Comparison of ENCODE assay signal across 1 cellular context in genomic region chr9:86353591-86354047, GRCh38.
A peak's percentile ranks its signal among the peaks of the same experiment; 100 is the strongest.
TF ChIP-seq lines count a peak whose summit lies in the region.

No MANE protein-coding gene starts in this region.

TF ChIP-seq in HEK293, 187 proteins besides CTCF, POLR2A, EP300 and RAD21 (continued from another document):
- TF ChIP-seq ATF2 (tag by site-specific recombination; IDR thresholded peaks at IDR 0.05; ENCODE audit: low read depth): no peak
- 0 out of 2 replicates have a peak, but pooled peaks have one; percentile 64 for TF ChIP-seq ZNF600 (tag by site-specific recombination; IDR thresholded peaks at IDR 0.05)
- TF ChIP-seq ZNF843 (tag by site-specific recombination; IDR thresholded peaks at IDR 0.05): no peak
- TF ChIP-seq ZNF26 (tag by site-specific recombination; IDR thresholded peaks at IDR 0.05): no peak
- TF ChIP-seq ZNF23 (tag by site-specific recombination; IDR thresholded peaks at IDR 0.05; ENCODE audit: borderline replicate concordance): no peak
- no peak for TF ChIP-seq YY1 (tag by site-specific recombination; IDR thresholded peaks at IDR 0.05)
- no peak for TF ChIP-seq PATZ1 (tag by site-specific recombination; IDR thresholded peaks at IDR 0.05)
- no peak for TF ChIP-seq ZNF140 (tag by site-specific recombination; IDR thresholded peaks at IDR 0.05)
- 0 out of 2 replicates have a peak, but pooled peaks have one; percentile 54 for TF ChIP-seq MZF1 (tag by site-specific recombination; IDR thresholded peaks at IDR 0.05; ENCODE audit: borderline replicate concordance)
- no peak for TF ChIP-seq ZNF146 (tag by site-specific recombination; IDR thresholded peaks at IDR 0.05)
- no peak for TF ChIP-seq ZNF544 (tag by site-specific recombination; IDR thresholded peaks at IDR 0.05)
- peak; percentile 5; the same call in 1 of the 2 replicates for TF ChIP-seq SP2 (tag by site-specific recombination; IDR thresholded peaks at IDR 0.05)
- no peak for TF ChIP-seq KLF17 (tag by site-specific recombination; IDR thresholded peaks at IDR 0.05)
- TF ChIP-seq ZNF426 (tag by site-specific recombination; IDR thresholded peaks at IDR 0.05): no peak
- TF ChIP-seq ZNF248 (tag by site-specific recombination; IDR thresholded peaks at IDR 0.05): no peak
- TF ChIP-seq ZBTB48 (tag by site-specific recombination; IDR thresholded peaks at IDR 0.05): no peak
- TF ChIP-seq ZSCAN16 (tag by site-specific recombination; IDR thresholded peaks at IDR 0.05): no peak
- no peak for TF ChIP-seq ZNF677 (tag by site-specific recombination; IDR thresholded peaks at IDR 0.05)
- TF ChIP-seq ZXDB (tag by site-specific recombination; IDR thresholded peaks at IDR 0.05): no peak
- no peak for TF ChIP-seq ZNF571 (tag by site-specific recombination; IDR thresholded peaks at IDR 0.05)
- no peak for TF ChIP-seq ZNF132 (tag by site-specific recombination; IDR thresholded peaks at IDR 0.05; ENCODE audit: borderline replicate concordance)
- TF ChIP-seq ZNF704 (tag by site-specific recombination; IDR thresholded peaks at IDR 0.05): no peak
- no peak for TF ChIP-seq ZNF221 (tag by site-specific recombination; IDR thresholded peaks at IDR 0.05; ENCODE audit: borderline replicate concordance)
- 0 out of 2 replicates have a peak, but pooled peaks have one; percentile 9 for TF ChIP-seq ZNF10 (tag by site-specific recombination; IDR thresholded peaks at IDR 0.05)
- TF ChIP-seq ZNF174 (tag by site-specific recombination; IDR thresholded peaks at IDR 0.05): no peak
- no peak for TF ChIP-seq ZBTB7A (tag by site-specific recombination; IDR thresholded peaks at IDR 0.05; ENCODE audit: low read depth)
- TF ChIP-seq ZNF449 (tag by site-specific recombination; IDR thresholded peaks at IDR 0.05): no peak
- peak; percentile 27; the same call in 1 of the 2 replicates for TF ChIP-seq ZBTB17 (tag by site-specific recombination; IDR thresholded peaks at IDR 0.05)
- TF ChIP-seq TSHZ1 (tag by site-specific recombination; IDR thresholded peaks at IDR 0.05; ENCODE audit: borderline replicate concordance): no peak
- no peak for TF ChIP-seq FEZF1 (tag by site-specific recombination; IDR thresholded peaks at IDR 0.05)
- no peak for TF ChIP-seq ZNF654 (tag by site-specific recombination; IDR thresholded peaks at IDR 0.05; ENCODE audit: low read depth)
- TF ChIP-seq ZNF114 (tag by site-specific recombination; IDR thresholded peaks at IDR 0.05): no peak
- TF ChIP-seq ZNF335 (tag by site-specific recombination; conservative IDR thresholded peaks at IDR 0.05): no peak; the same call in 1 of the 2 replicates
- no peak for TF ChIP-seq ZNF354C (tag by site-specific recombination; IDR thresholded peaks at IDR 0.05; ENCODE audit: borderline replicate concordance, low read depth)
- no peak for TF ChIP-seq EGR2 (tag by site-specific recombination; IDR thresholded peaks at IDR 0.05; ENCODE audit: low read depth)
- no peak for TF ChIP-seq ZNF501 (tag by site-specific recombination; IDR thresholded peaks at IDR 0.05)
